Comparison of ENCODE assay signal across 8 cellular contexts in genomic region chr12:4648099-4648498, GRCh38. TPM values are rescaled to one million over a fixed set of nuclear protein-coding genes. Genes with fewer than 3 reads are reported as not detected.
DNase-seq lines count a peak whose midpoint lies in the region; ATAC-seq, FAIRE-seq and TF ChIP-seq lines count a peak whose summit lies in the region.

No MANE protein-coding gene starts in this region.

- no peak overlapping the region for H3K27ac Mint-ChIP-seq in nephron progenitor cell

- H3K9ac ChIP-seq in endocrine pancreas (ENCODE audit: control insufficient read depth, insufficient read depth, low read length) = peak overlapping the region; percentile 92

- TF ChIP-seq CTCF in nephron progenitor cell (IDR thresholded peaks at IDR 0.05) = no peak

- peaks cover 27% of the 10 kb centered on the region for H3K27me3 Mint-ChIP-seq in nephron progenitor cell (ENCODE audit: low read depth, poor library complexity)

- no peaks in the 10 kb centered on the region for H3K36me3 ChIP-seq in endocrine pancreas (ENCODE audit: control insufficient read depth, insufficient read depth, low read length)

- H3K9me3 ChIP-seq in endocrine pancreas (ENCODE audit: control insufficient read depth, low read length) = no peaks in the 10 kb centered on the region

- intact Hi-C loops in Right ventricle myocardium superior (cut with DNase I) = no loop called here
- intact Hi-C loops in cardiac septum (cut with DNase I) = loop anchor here (2.0 kb wide), 1 partner anchor 43 kb away; no protein-coding TSS in a partner anchor

- no peaks in the 10 kb centered on the region for H3K36me3 Mint-ChIP-seq in nephron progenitor cell (ENCODE audit: low read depth)

- no peaks in the 10 kb centered on the region for H3K9me3 Mint-ChIP-seq in nephron progenitor cell

- peaks cover 39% of the 10 kb centered on the region for H3K4me1 Mint-ChIP-seq in nephron progenitor cell

- peak overlapping the region; percentile 94 for H3K4me3 ChIP-seq in endocrine pancreas (ENCODE audit: control insufficient read depth, insufficient read depth, low read length)

- peaks cover 12% of the 10 kb centered on the region for H3K4me1 ChIP-seq in endocrine pancreas (ENCODE audit: control insufficient read depth, insufficient read depth, low read length)

- H3K27me3 ChIP-seq in endocrine pancreas (ENCODE audit: control insufficient read depth, insufficient read depth, low read length) = no peaks in the 10 kb centered on the region

- DNase-seq in Right ventricle myocardium superior (no peak), cardiac septum (ENCODE audit: low spot score) (no peak), NOMO-1 treated with DMSO at 0.1 percent for 48 hours (lab: John Stamatoyannopoulos, UW; ENCODE audit: unreplicated experiment) (peak; percentile 31), nephron progenitor cell (no peak), GM19240 (ENCODE audit: insufficient read length, low spot score) (no peak), HTR-8/SVneo (ENCODE audit: insufficient read length, low spot score) (no peak)

- peak; percentile 7 for ATAC-seq in Right ventricle myocardium superior (ENCODE audit: poor library complexity)
- no peak for ATAC-seq in HG02588 (IDR thresholded peaks at IDR 0.05; ENCODE audit: unreplicated experiment)

- H3K4me3 Mint-ChIP-seq in nephron progenitor cell = peak overlapping the region; percentile 98

- no peak for FAIRE-seq in HTR-8/SVneo (lab: Jason Lieb, UNC)

RNA-seq across cellular contexts. Expression of gene AKAP3, which starts 0.8 kb away (rescaled TPM):
- total RNA-seq in Right ventricle myocardium superior (3.0 TPM), cardiac septum (2.6 TPM)

RNA-seq across cellular contexts. Expression of gene NDUFA9, which starts 0.8 kb away (rescaled TPM):
- total RNA-seq in Right ventricle myocardium superior (371 TPM), cardiac septum (268 TPM)
